1 cellular context compared by ENCODE assay signal in genomic region chr3:48039487-48040190, GRCh38.
TF ChIP-seq lines count a peak whose summit lies in the region.

No MANE protein-coding gene starts in this region.

TF ChIP-seq in HCT116, 20 proteins besides CTCF, POLR2A, EP300 and RAD21 (continued from another document):
- TF ChIP-seq SP1 (IDR thresholded peaks at IDR 0.05; ENCODE audit: low read depth) = peak; percentile 40; the same call in 1 of the 2 replicates
- no peak for TF ChIP-seq TCF7L2 (IDR thresholded peaks at IDR 0.05; ENCODE audit: borderline replicate concordance, extremely low read depth, insufficient read depth, insufficient read length)
- no peak for TF ChIP-seq YY1 (IDR thresholded peaks at IDR 0.05; ENCODE audit: extremely low read depth, insufficient replicate concordance, low read depth, low read length)
- TF ChIP-seq EZH2phosphoT487 (IDR thresholded peaks at IDR 0.05; ENCODE audit: borderline replicate concordance) = no peak
- no peak for TF ChIP-seq ZNF274 (IDR thresholded peaks at IDR 0.05; ENCODE audit: low read depth, low read length)
- TF ChIP-seq FOSL1 (IDR thresholded peaks at IDR 0.05; ENCODE audit: low read depth) = peak; percentile 63; the same call in 1 of the 2 replicates
- TF ChIP-seq REST (IDR thresholded peaks at IDR 0.05; ENCODE audit: low read depth) = no peak
- no peak for TF ChIP-seq ATF3 (IDR thresholded peaks at IDR 0.05)
- no peak for TF ChIP-seq CEBPB (IDR thresholded peaks at IDR 0.05; ENCODE audit: low read depth)
- no peak; the same call in 1 of the 2 replicates for TF ChIP-seq ELF1 (IDR thresholded peaks at IDR 0.05; ENCODE audit: borderline replicate concordance, low read depth)
- 0 out of 2 replicates have a peak, but pooled peaks have one; percentile 32 for TF ChIP-seq MAX (IDR thresholded peaks at IDR 0.05)
- no peak for TF ChIP-seq SRF (IDR thresholded peaks at IDR 0.05; ENCODE audit: low read depth)
TF ChIP-seq in HCT116: peak in this region for 5.
